In the genomic region with DNA sequence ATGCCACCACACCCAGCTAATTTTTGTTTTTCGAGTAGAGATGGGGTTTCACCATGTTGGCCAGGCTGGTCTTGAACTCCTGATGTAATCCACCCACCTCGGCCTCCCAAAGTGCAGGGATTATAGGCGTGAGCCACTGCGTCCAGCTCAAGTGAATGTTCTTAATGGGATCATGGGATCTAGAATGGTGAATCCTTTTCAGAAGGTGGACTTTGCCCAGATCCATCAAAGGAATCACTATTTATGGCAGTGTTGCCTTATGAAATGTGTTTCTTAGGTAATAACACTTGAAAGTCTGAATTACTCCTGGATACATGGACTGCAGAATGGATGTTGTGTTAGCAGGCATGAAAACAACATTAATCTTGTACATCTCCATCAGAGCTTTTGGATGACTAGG, we compare ENCODE assay signal across 9 cellular contexts. TPM values are rescaled to one million over a fixed set of nuclear protein-coding genes. Genes with fewer than 3 reads are reported as not detected.
A peak's percentile ranks its signal among the peaks of the same experiment; 100 is the strongest.
DNase-seq lines count a peak whose midpoint lies in the region; ATAC-seq and TF ChIP-seq lines count a peak whose summit lies in the region.
"Had no signal": no experiment of that assay in that cellular context is flagged by ENCODE, and none has a peak within 500 bp of the region (broad histone marks: within the 10 kb centered on the region; RNA-seq: fewer than 3 reads in every experiment).

No MANE protein-coding gene starts in this region.

- ATAC-seq in mucosa of descending colon (peak; percentile 55), GM21423 (IDR thresholded peaks at IDR 0.05; ENCODE audit: unreplicated experiment) (no peak), HG03457 (IDR thresholded peaks at IDR 0.05; ENCODE audit: unreplicated experiment) (no peak)
- ATAC-seq: CD8-positive, alpha-beta T cell had no signal

- H3K9me3 ChIP-seq in GM23248 (ENCODE audit: low read depth) (no peaks in the 10 kb centered on the region), hepatocyte (ENCODE audit: low read depth) (no peaks in the 10 kb centered on the region), mucosa of descending colon (no peaks in the 10 kb centered on the region)

- 91 to 98% methylated on average over 4 of the region's 4 CpGs for WGBS in GM23248 (ENCODE audit: low coverage in 1 of 2, low lambda C conversion rate in 2 of 2, missing lambda C conversion rate in 2 of 2), 2 experiments
- WGBS in hepatocyte (ENCODE audit: low lambda C conversion rate, missing lambda C conversion rate): 83% methylated on average over 4 of the region's 4 CpGs

- H3K27me3 ChIP-seq in GM23248 (replicated peaks; ENCODE audit: insufficient read depth): no peaks in the 10 kb centered on the region
- no peaks in the 10 kb centered on the region for H3K27me3 ChIP-seq in hepatocyte
- H3K27me3 ChIP-seq: BLaER1 treated with 17β-estradiol and CSF1 and Interleukin-3, amounts not matched to agents 10 nM and 100 nM had no signal

- H3K4me3 ChIP-seq in GM23248 (no peak overlapping the region), hepatocyte (no peak overlapping the region), mucosa of descending colon (no peak overlapping the region)
- H3K4me3 ChIP-seq: BLaER1 treated with 17β-estradiol and CSF1 and Interleukin-3, amounts not matched to agents 10 nM and 100 nM had no signal

- H3K36me3 ChIP-seq in GM23248 (ENCODE audit: low read depth) (no peaks in the 10 kb centered on the region), hepatocyte (replicated peaks; ENCODE audit: insufficient read depth, low read depth) (no peaks in the 10 kb centered on the region), mucosa of descending colon (ENCODE audit: low read depth) (no peaks in the 10 kb centered on the region)

- H3K79me2 ChIP-seq in GM23248 (ENCODE audit: insufficient read depth) (peaks cover 90% of the 10 kb centered on the region), hepatocyte (peaks cover 99% of the 10 kb centered on the region)

- H3K4me2 ChIP-seq in GM23248 (ENCODE audit: unreplicated experiment) (no peak overlapping the region), hepatocyte (no peak overlapping the region)
- H3K4me2 ChIP-seq: BLaER1 treated with 17β-estradiol and CSF1 and Interleukin-3, amounts not matched to agents 10 nM and 100 nM had no signal

- H3K4me1 ChIP-seq in GM23248 (ENCODE audit: insufficient read depth) (peaks cover 26% of the 10 kb centered on the region), hepatocyte (ENCODE audit: insufficient read depth) (peaks cover 19% of the 10 kb centered on the region), mucosa of descending colon (ENCODE audit: low read depth) (no peaks in the 10 kb centered on the region)

- DNase-seq in GM23248 (no peak), hepatocyte (ENCODE audit: low spot score) (peak; percentile 47), mucosa of descending colon (no peak), head of caudate nucleus (no peak)
- DNase-seq: CD8-positive, alpha-beta T cell; H9 had no signal

- H3F3A ChIP-seq in GM23248 (ENCODE audit: insufficient read depth): peaks cover 25% of the 10 kb centered on the region

- in situ Hi-C loops in GM23248 (cut with MboI): no loop called here

- intact Hi-C loops in mucosa of descending colon (cut with DNase I, micrococcal nuclease) (no loop called here), head of caudate nucleus (cut with DNase I) (no loop called here)

- H3K27ac ChIP-seq in GM23248 (peak overlapping the region; percentile 55; the same call in 1 of the 2 replicates), hepatocyte (peak overlapping the region; percentile 3)
- H3K27ac ChIP-seq: BLaER1 treated with 17β-estradiol and CSF1 and Interleukin-3, amounts not matched to agents 10 nM and 100 nM had no signal

- H3K9me2 ChIP-seq in GM23248 (ENCODE audit: insufficient read depth) (no peaks in the 10 kb centered on the region), hepatocyte (replicated peaks; ENCODE audit: insufficient read depth) (no peaks in the 10 kb centered on the region)

- H4K20me1 ChIP-seq in GM23248 (ENCODE audit: insufficient read depth) (no peaks in the 10 kb centered on the region), hepatocyte (ENCODE audit: insufficient read depth, poor library complexity, severe bottlenecking) (peaks cover 47% of the 10 kb centered on the region)

- no peak overlapping the region for H3K9ac ChIP-seq in GM23248

- H2AFZ ChIP-seq in GM23248 (no peak overlapping the region), hepatocyte (no peak overlapping the region)

- no peak for TF ChIP-seq CTCF in hepatocyte (IDR thresholded peaks at IDR 0.05; ENCODE audit: poor library complexity)
- no peak for TF ChIP-seq CTCF in mucosa of descending colon (IDR thresholded peaks at IDR 0.05)

RNA-seq across cellular contexts. Expression of a gene that starts 20.3 kb away (rescaled TPM):
- 35.2 and 39.5 TPM in 2 replicates for total RNA-seq in GM23248 (2014; rRNA removed; shearing (Covaris generic))
- 13.5 and 13.9 TPM in 2 replicates for polyA plus RNA-seq in GM23248 (2016; fragmentation: Nextera tagmentation; extraction: Ambion mirVana)
- 44.3 and 48.1 TPM in 2 replicates for total RNA-seq in hepatocyte
- polyA plus RNA-seq in hepatocyte: 11.5 and 18.6 TPM in 2 replicates
- 10 to 100 TPM; 56.5 to 85.3 (median 82.7) TPM for total RNA-seq in mucosa of descending colon

RNA-seq across cellular contexts. Expression of a gene that starts 30.4 kb away (rescaled TPM):
- 224 and 231 TPM in 2 replicates for total RNA-seq in GM23248 (2014; rRNA removed; shearing (Covaris generic))
- 584 and 619 TPM in 2 replicates for polyA plus RNA-seq in GM23248 (2016; fragmentation: Nextera tagmentation; extraction: Ambion mirVana)
- total RNA-seq in hepatocyte: 109 and 129 TPM in 2 replicates
- polyA plus RNA-seq in hepatocyte: 349 and 392 TPM in 2 replicates
- total RNA-seq in mucosa of descending colon: 100 to 1,000 TPM in 2 of 3 donors, 10 to 100 TPM in 1; 90.8 to 141 (median 107) TPM
